Comparison of ENCODE assay signal across 1 cellular context in genomic region chr19:3667766-3668165, GRCh38.
TF ChIP-seq lines count a peak whose summit lies in the region.

No MANE protein-coding gene starts in this region.

TF ChIP-seq in WTC11, 78 proteins besides CTCF, POLR2A, EP300 and RAD21 (continued from another document):
- TF ChIP-seq PREB (CRISPR knock-in tag; IDR thresholded peaks at IDR 0.05; ENCODE audit: borderline replicate concordance) = no peak
- TF ChIP-seq CDX4 (CRISPR knock-in tag; IDR thresholded peaks at IDR 0.05; ENCODE audit: borderline replicate concordance) = no peak
- TF ChIP-seq ATF6 (CRISPR knock-in tag; IDR thresholded peaks at IDR 0.05) = no peak
- TF ChIP-seq ZNF512 (CRISPR knock-in tag; IDR thresholded peaks at IDR 0.05; ENCODE audit: borderline replicate concordance) = no peak
